In the genomic region with DNA sequence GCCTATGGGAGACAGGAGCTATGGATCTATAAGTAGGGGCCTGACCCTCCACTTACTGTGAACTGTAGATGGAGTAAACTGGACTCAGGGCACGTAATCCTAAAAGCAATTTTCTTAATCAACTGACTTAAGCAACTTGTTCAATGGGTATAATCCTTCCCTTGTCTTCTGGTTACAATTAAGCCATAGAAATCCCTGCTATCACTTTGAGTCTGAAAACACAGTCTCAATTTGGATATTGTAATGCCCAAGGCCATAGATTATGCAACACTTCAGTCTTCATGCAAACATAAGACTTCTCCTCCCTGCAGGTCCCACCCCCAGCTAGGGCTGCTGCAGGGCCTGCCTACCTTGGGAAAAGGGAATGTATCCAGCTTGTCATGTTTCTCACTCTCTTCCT, we compare ENCODE assay signal across 22 cellular contexts. TPM values are rescaled to one million over a fixed set of nuclear protein-coding genes. Genes with fewer than 3 reads are reported as not detected.
"Had no signal": no experiment of that assay in that cellular context is flagged by ENCODE, and none has a peak within 500 bp of the region (broad histone marks: within the 10 kb centered on the region; RNA-seq: fewer than 3 reads in every experiment).

No MANE protein-coding gene starts in this region.

- H3K4me3 ChIP-seq: gastroesophageal sphincter, lower lobe of right lung, spleen, thyroid gland, upper lobe of left lung had no signal

- H3K4me1 ChIP-seq: thyroid gland had no signal

- FAIRE-seq: kidney had no signal

- H3K9me3 ChIP-seq: gastroesophageal sphincter, lower lobe of right lung, spleen, thyroid gland, upper lobe of left lung had no signal

- DNase-seq: activated CD4-positive, alpha-beta T cell treated with anti-CD3 and anti-CD28 coated beads for 4 hours; activated CD4-positive, alpha-beta T cell treated with anti-CD3 and anti-CD28 coated beads, Interleukin-2, amount 50 U/mL, for 4 hours; activated gamma-delta T cell; activated naive CD4-positive, alpha-beta T cell treated with anti-CD3 and anti-CD28 coated beads, Interleukin-2, amount 10 ng/mL, durations not matched to agents 7 days and 5 days; activated naive CD8-positive, alpha-beta T cell treated with anti-CD3 and anti-CD28 coated beads, Interleukin-2, amount 10 ng/mL, durations not matched to agents 7 days and 5 days; amygdala; caudate nucleus; head of caudate nucleus; hippocampal formation; kidney; lower lobe of right lung; mesenchymal stem cell; natural killer cell; right cardiac atrium; spleen; stimulated activated CD4-positive, alpha-beta T cell treated with anti-CD3 and anti-CD28 coated beads, Interleukin-2, amount 100 ng/mL, for 48 hours; thyroid gland; upper lobe of left lung had no signal

- ATAC-seq: gastroesophageal sphincter, natural killer cell had no signal

- H3K27ac ChIP-seq: epithelial cell of prostate, gastroesophageal sphincter, lower lobe of right lung, spleen, thyroid gland, upper lobe of left lung had no signal

- H3K36me3 ChIP-seq: gastroesophageal sphincter, lower lobe of right lung, spleen, thyroid gland, upper lobe of left lung had no signal

- H3K27me3 ChIP-seq: gastroesophageal sphincter, spleen, thyroid gland, upper lobe of left lung had no signal

RNA-seq across cellular contexts. Expression of a gene that starts 6.2 kb away (rescaled TPM):
- total RNA-seq: activated naive CD8-positive, alpha-beta T cell treated with anti-CD3 and anti-CD28 coated beads, Interleukin-2, amount 10 ng/mL, durations not matched to agents 7 days and 5 days; chondrocyte; natural killer cell; subcutaneous adipose tissue; thyroid gland had no signal
